In genomic region chr6:144219056-144219685, GRCh38 we compare ENCODE assay signal across 8 cellular contexts.
DNase-seq lines count a peak whose midpoint lies in the region; TF ChIP-seq lines count a peak whose summit lies in the region.

No MANE protein-coding gene starts in this region.

- intact Hi-C loops in dorsolateral prefrontal cortex (cut with DNase I): loop anchor here (5.0 to 10.0 kb wide), 5 partner anchors 67 to 1516 kb away; partner anchors contain the start of genes EPM2A (in 1 of the 2), FUCA2 (in 1 of the 2), LTV1 (in 1 of the 2) and STX11 (in 1 of the 2)

- peak overlapping the region in 4 of 59 donors; percentile 3 to 95 (median 30) for H3K27ac ChIP-seq in dorsolateral prefrontal cortex

- H3K4me3 Mint-ChIP-seq in neural crest cell: peak overlapping the region; percentile 48

- no peak overlapping the region for H3K4me3 ChIP-seq in BJ (ENCODE audit: low read depth, low read length)
- H3K4me3 ChIP-seq in dorsolateral prefrontal cortex: peak overlapping the region in 1 of 59 donors; percentile 6

- POLR2A ChIA-PET in BJ (lab: Charles Lee): no interaction called here

- no peaks in the 10 kb centered on the region for H3K27me3 ChIP-seq in BJ (ENCODE audit: control insufficient read depth, insufficient read depth, low read length)
- H3K27me3 ChIP-seq in dorsolateral prefrontal cortex: no peaks in the 10 kb centered on the region

- H3K27ac Mint-ChIP-seq in neural crest cell (ENCODE audit: unreplicated experiment): no peak overlapping the region

- peaks cover 3% of the 10 kb centered on the region for H3K9me3 Mint-ChIP-seq in neural crest cell

- H3K36me3 ChIP-seq in BJ (ENCODE audit: control insufficient read depth, insufficient read depth, low read length): no peaks in the 10 kb centered on the region

- in situ Hi-C loops in GM13976 (cut with MboI; ENCODE audit: low sequenced_read_pairs, unreplicated experiment): loop anchor here (5.0 kb wide), 1 partner anchor 117 kb away; no protein-coding TSS in a partner anchor

- DNase-seq in BJ (ENCODE audit: low read depth) (no peak), GM13976 (ENCODE audit: low spot score) (peak; percentile 59), NCI-H82 (lab: John Stamatoyannopoulos, UW) (peak; percentile 65), dorsolateral prefrontal cortex (no peak), neural crest cell (ENCODE audit: low read depth, low spot score) (no peak), T1000 (lab: John Stamatoyannopoulos, UW) (no peak)
- no peak for DNase-seq in activated effector memory CD4-positive, alpha-beta T cell treated with anti-CD3 and anti-CD28 coated beads, Interleukin-2, amount 50 U/mL, for 16 hours
- no peak for DNase-seq in stimulated activated CD8-positive, alpha-beta memory T cell treated with anti-CD3 and anti-CD28 coated beads, Interleukin-4, amount 100 ng/mL, for 48 hours

- CTCF ChIA-PET in BJ (lab: Yijun Ruan, JAX): interaction anchor here (0.6 to 2.1 kb wide), 14 partner anchors 11 to 277 kb away, joined by 3 to 8 read pairs (median 3); no protein-coding TSS in a partner anchor

- H3K27me3 Mint-ChIP-seq in neural crest cell (ENCODE audit: low read depth): peaks cover 16% of the 10 kb centered on the region

- peaks cover 3% of the 10 kb centered on the region for H3K36me3 Mint-ChIP-seq in neural crest cell (ENCODE audit: low read depth)

- peak; percentile 63 for TF ChIP-seq CTCF in BJ (IDR thresholded peaks at IDR 0.05; ENCODE audit: insufficient read depth, low read depth, low read length)
- peak; percentile 58 for TF ChIP-seq CTCF in GM13976 (IDR thresholded peaks at IDR 0.05; ENCODE audit: borderline replicate concordance, control extremely low read depth, extremely low read depth, insufficient read depth, missing control alignments)
- TF ChIP-seq CTCF in dorsolateral prefrontal cortex (IDR thresholded peaks at IDR 0.05 in 54 of 56, conservative IDR thresholded peaks at IDR 0.05 in 2 of 56; ENCODE audit: low read depth in 1 of 56, partially characterized antibody in 56 of 56): peak; percentile 41 to 79 (median 69)
- TF ChIP-seq CTCF in neural crest cell (conservative IDR thresholded peaks at IDR 0.05): peak; percentile 75

- peaks cover 34% of the 10 kb centered on the region for H3K4me1 Mint-ChIP-seq in neural crest cell

Comparison
In these comparisons a context has a peak if more than half of its experiments do, and no peak if none do; other contexts are left out.
1. DNase-seq: peak in GM13976 (single experiment) and NCI-H82 (single experiment); none in BJ (single experiment), dorsolateral prefrontal cortex (0 of 10), neural crest cell (single experiment), T1000 (single experiment), activated effector memory CD4-positive, alpha-beta T cell treated with anti-CD3 and anti-CD28 coated beads, Interleukin-2, amount 50 U/mL, for 16 hours (single experiment) and stimulated activated CD8-positive, alpha-beta memory T cell treated with anti-CD3 and anti-CD28 coated beads, Interleukin-4, amount 100 ng/mL, for 48 hours (single experiment).
2. Peak in every context shown above with its lines, with median percentiles within 50 percentile points of each other: CTCF ChIP-seq.